In genomic region chr12:131102991-131103609, GRCh38 we compare ENCODE assay signal across 17 cellular contexts.
DNase-seq lines count a peak whose midpoint lies in the region; ATAC-seq and TF ChIP-seq lines count a peak whose summit lies in the region.
"Had no signal": no experiment of that assay in that cellular context is flagged by ENCODE, and none has a peak within 500 bp of the region (broad histone marks: within the 10 kb centered on the region; RNA-seq: fewer than 3 reads in every experiment).

No MANE protein-coding gene starts in this region.

- no peaks in the 10 kb centered on the region for H3K27me3 ChIP-seq in GM23338 (ENCODE audit: insufficient read depth)
- H3K27me3 ChIP-seq: esophagus muscularis mucosa had no signal

- no peaks in the 10 kb centered on the region for H3K4me1 ChIP-seq in GM23338 (ENCODE audit: insufficient read depth)
- H3K4me1 ChIP-seq: psoas muscle had no signal

- TF ChIP-seq CTCF in GM23338 (conservative IDR thresholded peaks at IDR 0.05; ENCODE audit: low read depth in 2 of 2) (no peak), osteocyte (IDR thresholded peaks at IDR 0.05) (no peak)

- no peak overlapping the region for H3K4me2 ChIP-seq in GM23338

- H3K27me3 Mint-ChIP-seq in GM23338 (ENCODE audit: insufficient read depth, low read depth, poor library complexity) (peaks cover 5% of the 10 kb centered on the region), osteocyte (ENCODE audit: unreplicated experiment) (peaks cover 3% of the 10 kb centered on the region)
- H3K27me3 Mint-ChIP-seq: CD4-positive, alpha-beta T cell had no signal

- H3K9me3 Mint-ChIP-seq in GM23338, result no peaks in the 10 kb centered on the region
- no peaks in the 10 kb centered on the region for H3K9me3 Mint-ChIP-seq in osteocyte (ENCODE audit: unreplicated experiment)
- H3K9me3 Mint-ChIP-seq: activated CD8-positive, alpha-beta T cell treated with anti-CD3 and anti-CD28 coated beads for 36 hours; CD4-positive, alpha-beta T cell; mesothelial cell of epicardium had no signal

- no peak overlapping the region for H3K4me3 ChIP-seq in GM23338
- H3K4me3 ChIP-seq: esophagus muscularis mucosa, psoas muscle had no signal

- H4K20me1 ChIP-seq in GM23338 (replicated peaks; ENCODE audit: insufficient read depth), result no peaks in the 10 kb centered on the region

- no peak for DNase-seq in GM23338 (ENCODE audit: low spot score)
- peak; percentile 9 for DNase-seq in activated CD8-positive, alpha-beta memory T cell treated with anti-CD3 and anti-CD28 coated beads, Interleukin-2, amount 50 U/mL, for 4 hours
- peak; percentile 81 for DNase-seq in osteocyte (ENCODE audit: extremely low spot score, unreplicated experiment)
- no peak for DNase-seq in DMS153 (lab: John Stamatoyannopoulos, UW)
- DNase-seq in NCI-H524 treated with DMSO at 0.1 percent for 48 hours (lab: John Stamatoyannopoulos, UW), result no peak
- DNase-seq in NCI-H1694 treated with DMSO at 0.1 percent for 48 hours (lab: John Stamatoyannopoulos, UW), result no peak
- DNase-seq: activated CD8-positive, alpha-beta T cell treated with anti-CD3 and anti-CD28 coated beads for 36 hours; cerebellar nuclear complex; NCI-H1930 had no signal

- H3K4me1 Mint-ChIP-seq in GM23338 (no peaks in the 10 kb centered on the region), osteocyte (ENCODE audit: unreplicated experiment) (peaks cover 2% of the 10 kb centered on the region)
- H3K4me1 Mint-ChIP-seq: mesothelial cell of epicardium had no signal

- H3F3A ChIP-seq in GM23338 (replicated peaks; ENCODE audit: low read depth), result no peaks in the 10 kb centered on the region

- peak; percentile 33 for ATAC-seq in GM18498 (IDR thresholded peaks at IDR 0.05; ENCODE audit: unreplicated experiment)
- no peak for ATAC-seq in GM23338
- ATAC-seq in GM18520 (IDR thresholded peaks at IDR 0.05; ENCODE audit: unreplicated experiment), result no peak
- ATAC-seq: activated CD8-positive, alpha-beta T cell treated with anti-CD3 and anti-CD28 coated beads for 36 hours; psoas muscle had no signal

- no peak overlapping the region for H3K27ac ChIP-seq in GM23338 (ENCODE audit: low read depth)
- H3K27ac ChIP-seq: psoas muscle had no signal

- no peaks in the 10 kb centered on the region for H3K79me2 ChIP-seq in GM23338 (replicated peaks; ENCODE audit: insufficient read depth)

- H3K9me2 ChIP-seq in GM23338 (ENCODE audit: insufficient read depth), result peaks cover 6% of the 10 kb centered on the region

- H3K36me3 Mint-ChIP-seq in GM23338 (ENCODE audit: low read depth) (no peaks in the 10 kb centered on the region), osteocyte (ENCODE audit: unreplicated experiment) (no peaks in the 10 kb centered on the region)
- H3K36me3 Mint-ChIP-seq: activated naive CD8-positive, alpha-beta T cell; IgD-negative memory B cell; mesothelial cell of epicardium had no signal

- H3K27ac Mint-ChIP-seq in GM23338, result no peak overlapping the region
- no peak overlapping the region for H3K27ac Mint-ChIP-seq in osteocyte (ENCODE audit: unreplicated experiment)
- H3K27ac Mint-ChIP-seq: activated CD8-positive, alpha-beta T cell treated with anti-CD3 and anti-CD28 coated beads for 36 hours; activated naive CD8-positive, alpha-beta T cell; CD4-positive, alpha-beta T cell; IgD-negative memory B cell; mesothelial cell of epicardium had no signal

- H2AFZ ChIP-seq in GM23338, result peak overlapping the region; percentile 80; the same call in 1 of the 2 replicates

- no peaks in the 10 kb centered on the region for H3K36me3 ChIP-seq in GM23338 (ENCODE audit: insufficient read depth)

- H3K4me3 Mint-ChIP-seq in GM23338 (no peak overlapping the region), osteocyte (ENCODE audit: unreplicated experiment) (no peak overlapping the region)
- H3K4me3 Mint-ChIP-seq: activated CD8-positive, alpha-beta T cell treated with anti-CD3 and anti-CD28 coated beads for 36 hours; activated naive CD8-positive, alpha-beta T cell; CD4-positive, alpha-beta T cell; IgD-negative memory B cell; mesothelial cell of epicardium had no signal

TF ChIP-seq in GM23338, 12 proteins besides CTCF, POLR2A, EP300 and RAD21 (continues in another document):
- TF ChIP-seq STAT1 (IDR thresholded peaks at IDR 0.05; ENCODE audit: unreplicated experiment) (no peak), NANOG (IDR thresholded peaks at IDR 0.05; ENCODE audit: borderline replicate concordance) (no peak), ZNF462 (CRISPR knock-in tag; IDR thresholded peaks at IDR 0.05) (no peak), POLR2AphosphoS5 (IDR thresholded peaks at IDR 0.05; ENCODE audit: low read depth) (no peak), EZH2 (IDR thresholded peaks at IDR 0.05; ENCODE audit: low read depth, unreplicated experiment) (no peak)

Comparison
In these comparisons a context has a peak if more than half of its experiments do, and no peak if none do; other contexts are left out.
1. DNase-seq: peak in activated CD8-positive, alpha-beta memory T cell treated with anti-CD3 and anti-CD28 coated beads, Interleukin-2, amount 50 U/mL, for 4 hours (single experiment) and osteocyte (single experiment); none in GM23338 (single experiment), DMS153 (single experiment), NCI-H524 treated with DMSO at 0.1 percent for 48 hours (single experiment) and NCI-H1694 treated with DMSO at 0.1 percent for 48 hours (single experiment).